Comparison of ENCODE assay signal across 9 cellular contexts in genomic region chr1:248839168-248839555, GRCh38. TPM values are rescaled to one million over a fixed set of nuclear protein-coding genes. Genes with fewer than 3 reads are reported as not detected.
A peak's percentile ranks its signal among the peaks of the same experiment; 100 is the strongest.
DNase-seq lines count a peak whose midpoint lies in the region; ATAC-seq and TF ChIP-seq lines count a peak whose summit lies in the region.
"Had no signal": no experiment of that assay in that cellular context is flagged by ENCODE, and none has a peak within 500 bp of the region (broad histone marks: within the 10 kb centered on the region; RNA-seq: fewer than 3 reads in every experiment).

No MANE protein-coding gene starts in this region.

- no peaks in the 10 kb centered on the region for H3K9me3 ChIP-seq in CD4-positive, CD25-positive, alpha-beta regulatory T cell (ENCODE audit: control insufficient read depth in 2 of 2, low read length in 2 of 2)
- H3K9me3 ChIP-seq in endodermal cell (ENCODE audit: control insufficient read depth, low read length) (no peaks in the 10 kb centered on the region), neuron (ENCODE audit: low read length) (no peaks in the 10 kb centered on the region)

- no peaks in the 10 kb centered on the region for H3K27me3 Mint-ChIP-seq in CD4-positive, CD25-positive, alpha-beta regulatory T cell
- no peaks in the 10 kb centered on the region for H3K27me3 Mint-ChIP-seq in endodermal cell (ENCODE audit: insufficient read depth)
- H3K27me3 Mint-ChIP-seq: central memory CD8-positive, alpha-beta T cell had no signal

- peak overlapping the region in 3 of 4 donors; percentile 94 to 97 (median 96) for H3K4me3 Mint-ChIP-seq in CD4-positive, CD25-positive, alpha-beta regulatory T cell
- no peak overlapping the region for H3K4me3 Mint-ChIP-seq in endodermal cell
- H3K4me3 Mint-ChIP-seq: central memory CD8-positive, alpha-beta T cell had no signal

- peak overlapping the region; percentile 97 for H3K27ac ChIP-seq in CD4-positive, CD25-positive, alpha-beta regulatory T cell (ENCODE audit: insufficient read depth, low read length, poor library complexity, severe bottlenecking)
- H3K27ac ChIP-seq in endodermal cell (ENCODE audit: low read depth, low read length), result peak overlapping the region; percentile 97

- H3K9ac ChIP-seq in endodermal cell (ENCODE audit: extremely low read depth, low read length, poor library complexity, severe bottlenecking), result peak overlapping the region; percentile 91

- no peak for DNase-seq in CD4-positive, CD25-positive, alpha-beta regulatory T cell
- DNase-seq in NCI-H69 (lab: John Stamatoyannopoulos, UW) (peak; percentile 68), endodermal cell (no peak), KG1 (lab: John Stamatoyannopoulos, UW) (no peak), NCI-H187 treated with DMSO at 0.1 percent for 48 hours (lab: John Stamatoyannopoulos, UW) (no peak)

- no peaks in the 10 kb centered on the region for H3K9me3 Mint-ChIP-seq in CD4-positive, CD25-positive, alpha-beta regulatory T cell
- H3K9me3 Mint-ChIP-seq in endodermal cell, result no peaks in the 10 kb centered on the region
- H3K9me3 Mint-ChIP-seq: central memory CD8-positive, alpha-beta T cell had no signal

- no peak for TF ChIP-seq CTCF in endodermal cell (conservative IDR thresholded peaks at IDR 0.05)

- no peak for ATAC-seq in CD4-positive, CD25-positive, alpha-beta regulatory T cell (ENCODE audit: low read depth in 2 of 2)
- ATAC-seq in HG03280 (IDR thresholded peaks at IDR 0.05; ENCODE audit: unreplicated experiment), result no peak
- no peak for ATAC-seq in HG03039 (IDR thresholded peaks at IDR 0.05; ENCODE audit: unreplicated experiment)

- H3K27me3 ChIP-seq in CD4-positive, CD25-positive, alpha-beta regulatory T cell (ENCODE audit: control insufficient read depth, insufficient read depth, low read length), result peaks cover 4% of the 10 kb centered on the region
- H3K27me3 ChIP-seq in endodermal cell (ENCODE audit: control insufficient read depth, insufficient read depth, low read length, poor library complexity, severe bottlenecking) (peaks cover 8% of the 10 kb centered on the region), neuron (ENCODE audit: insufficient read depth, low read length) (no peaks in the 10 kb centered on the region)

- H3K4me3 ChIP-seq in CD4-positive, CD25-positive, alpha-beta regulatory T cell (ENCODE audit: low read depth, low read length), result peak overlapping the region; percentile 89
- H3K4me3 ChIP-seq in endodermal cell (ENCODE audit: low read length), result peak overlapping the region; percentile 87
- peak overlapping the region; percentile 61 for H3K4me3 ChIP-seq in neuron (ENCODE audit: low read length)

- peaks cover 7 to 34% (median 20%) of the 10 kb centered on the region in 4 donors for H3K4me1 Mint-ChIP-seq in CD4-positive, CD25-positive, alpha-beta regulatory T cell
- peaks cover 5% of the 10 kb centered on the region for H3K4me1 Mint-ChIP-seq in endodermal cell

- 26 to 31% methylated on average over 8 to 9 of the region's 10 CpGs for WGBS in endodermal cell (ENCODE audit: insufficient coverage in 1 of 2, insufficient read length in 1 of 2), 2 experiments

- H2AFZ ChIP-seq in neuron (ENCODE audit: low read depth, low read length), result peak overlapping the region; percentile 75

- H3K36me3 Mint-ChIP-seq in CD4-positive, CD25-positive, alpha-beta regulatory T cell, result no peaks in the 10 kb centered on the region
- H3K36me3 Mint-ChIP-seq in endodermal cell (ENCODE audit: low read depth), result no peaks in the 10 kb centered on the region

- H3K27ac Mint-ChIP-seq in CD4-positive, CD25-positive, alpha-beta regulatory T cell, result peak overlapping the region in 2 of 3 donors; percentile 89 to 99
- peak overlapping the region; percentile 97 for H3K27ac Mint-ChIP-seq in endodermal cell

- no peaks in the 10 kb centered on the region for H3K36me3 ChIP-seq in CD4-positive, CD25-positive, alpha-beta regulatory T cell (ENCODE audit: control insufficient read depth, insufficient read depth, low read length)
- H3K36me3 ChIP-seq in endodermal cell (ENCODE audit: control insufficient read depth, insufficient read depth, low read length), result peaks cover under 1% of the 10 kb centered on the region
- H3K36me3 ChIP-seq in neuron (ENCODE audit: insufficient read depth, low read length), result peaks cover 5% of the 10 kb centered on the region

- H3K4me1 ChIP-seq in CD4-positive, CD25-positive, alpha-beta regulatory T cell (ENCODE audit: control insufficient read depth, insufficient read depth, low read length, poor library complexity, severe bottlenecking), result peaks cover 16% of the 10 kb centered on the region
- H3K4me1 ChIP-seq in endodermal cell (ENCODE audit: control insufficient read depth, insufficient read depth, low read length) (no peaks in the 10 kb centered on the region), neuron (ENCODE audit: insufficient read depth, low read length) (peaks cover 11% of the 10 kb centered on the region)

RNA-seq across cellular contexts. Expression of gene ZNF672, which starts 1.1 kb away (rescaled TPM):
- total RNA-seq in CD4-positive, CD25-positive, alpha-beta regulatory T cell, result 39.1 TPM
- 10 to 100 TPM; 24.8 to 33.3 (median 27.5) TPM for polyA plus RNA-seq in CD4-positive, CD25-positive, alpha-beta regulatory T cell
- total RNA-seq in endodermal cell, result 10 to 100 TPM; 33.6 to 40.5 TPM
- 26.2 TPM for polyA plus RNA-seq in endodermal cell (2013, experiment 1 of 2)
- polyA plus RNA-seq in endodermal cell (2013, experiment 2 of 2), result 25.0 TPM

RNA-seq across cellular contexts. Expression of gene SH3BP5L, which starts 13.4 kb away (rescaled TPM):
- 18.3 TPM for total RNA-seq in CD4-positive, CD25-positive, alpha-beta regulatory T cell
- polyA plus RNA-seq in CD4-positive, CD25-positive, alpha-beta regulatory T cell, result 1 to 10 TPM; 2.2 to 6.5 (median 4.5) TPM
- total RNA-seq in endodermal cell, result 10 to 100 TPM; 27.2 to 30.2 TPM
- polyA plus RNA-seq in endodermal cell (2013, experiment 1 of 2), result 19.6 TPM
- polyA plus RNA-seq in endodermal cell (2013, experiment 2 of 2), result 19.0 TPM

RNA-seq across cellular contexts. Expression of gene ZNF692, which starts 19.7 kb away (rescaled TPM):
- 50.6 TPM for total RNA-seq in CD4-positive, CD25-positive, alpha-beta regulatory T cell
- polyA plus RNA-seq in CD4-positive, CD25-positive, alpha-beta regulatory T cell, result 1 to 10 TPM; 6.0 to 9.8 (median 7.2) TPM
- total RNA-seq in endodermal cell, result 10 to 100 TPM; 47.6 to 50.3 TPM
- 79.3 TPM for polyA plus RNA-seq in endodermal cell (2013, experiment 1 of 2)
- polyA plus RNA-seq in endodermal cell (2013, experiment 2 of 2), result 69.4 TPM
